Comparison of ENCODE assay signal across 24 cellular contexts in the genomic region with DNA sequence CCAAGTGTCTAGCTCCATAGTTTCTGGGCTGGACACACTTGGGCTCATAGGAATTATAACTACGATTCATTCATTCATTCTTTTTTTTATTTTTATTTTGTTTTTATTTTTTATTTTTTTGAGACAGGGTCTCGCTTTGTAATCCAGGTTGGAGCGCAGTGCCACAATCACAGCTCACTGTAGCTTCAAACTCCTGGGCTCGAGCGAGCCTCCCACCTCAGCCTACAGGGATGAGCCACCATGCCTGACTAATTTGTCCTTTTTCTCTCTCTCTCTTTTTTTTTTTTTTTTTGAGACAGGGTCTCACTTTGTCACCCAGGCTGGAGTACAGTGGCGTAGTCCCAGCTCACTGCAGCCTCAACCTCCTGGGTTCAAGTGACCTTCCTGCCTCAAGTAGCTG.
"Had no signal": no experiment of that assay in that cellular context is flagged by ENCODE, and none has a peak within 500 bp of the region (broad histone marks: within the 10 kb centered on the region; RNA-seq: fewer than 3 reads in every experiment).

No MANE protein-coding gene starts in this region.

- H3K4me1 Mint-ChIP-seq: endodermal cell, mesothelial cell of epicardium had no signal

- H3K27ac Mint-ChIP-seq: endodermal cell, immature natural killer cell, mesothelial cell of epicardium, naive B cell had no signal

- H3K4me1 ChIP-seq: foreskin keratinocyte had no signal

- H3K4me3 ChIP-seq: coronary artery, esophagus muscularis mucosa, gastroesophageal sphincter, heart left ventricle, hepatocyte, lower lobe of right lung, mucosa of descending colon had no signal

- ATAC-seq: effector memory CD8-positive, alpha-beta T cell; foreskin keratinocyte; gastroesophageal sphincter; heart left ventricle; left colon; left lobe of liver; left ventricle myocardium superior; lower lobe of right lung; mucosa of descending colon had no signal

- H3K9me3 Mint-ChIP-seq: effector memory CD8-positive, alpha-beta T cell; endodermal cell; immature natural killer cell; mesothelial cell of epicardium; naive B cell had no signal

- H3K27ac ChIP-seq: coronary artery, epithelial cell of prostate, esophagus muscularis mucosa, foreskin keratinocyte, gastroesophageal sphincter, heart left ventricle, hepatocyte, lower lobe of right lung had no signal

- DNase-seq: dermis blood vessel endothelial cell; effector CD8-positive, alpha-beta T cell; effector memory CD8-positive, alpha-beta T cell; endodermal cell; foreskin keratinocyte; hypothalamus; immature natural killer cell; islet precursor cell; kidney; kidney glomerular epithelial cell; left colon; left ventricle myocardium superior; lower lobe of right lung; mesenchymal stem cell; mucosa of descending colon; naive B cell had no signal

- H3K9me3 ChIP-seq: esophagus muscularis mucosa, gastroesophageal sphincter, heart left ventricle, lower lobe of right lung, mucosa of descending colon had no signal

- H3K27me3 Mint-ChIP-seq: effector memory CD8-positive, alpha-beta T cell; naive B cell had no signal

- H3K4me3 Mint-ChIP-seq: effector memory CD8-positive, alpha-beta T cell; endodermal cell; immature natural killer cell; mesothelial cell of epicardium; naive B cell had no signal

- H3K36me3 Mint-ChIP-seq: mesothelial cell of epicardium had no signal

- H3K27me3 ChIP-seq: esophagus muscularis mucosa, foreskin keratinocyte, gastroesophageal sphincter, heart left ventricle, hepatocyte had no signal
